ENCODE assay signal across 12 cellular contexts in genomic region chr5:17000296-17000939, GRCh38.
DNase-seq lines count a peak whose midpoint lies in the region; ATAC-seq and TF ChIP-seq lines count a peak whose summit lies in the region.
"Had no signal": no experiment of that assay in that cellular context is flagged by ENCODE, and none has a peak within 500 bp of the region (broad histone marks: within the 10 kb centered on the region; RNA-seq: fewer than 3 reads in every experiment).

No MANE protein-coding gene starts in this region.

- peak overlapping the region in 1 of 2 experiments; percentile 21; a peak in 2 of 4 replicates for H3K4me3 ChIP-seq in HCT116 (replicated peaks in 1 of 2; ENCODE audit: low read depth in 1 of 2, low read length in 2 of 2)
- H3K4me3 ChIP-seq: HAP-1, upper lobe of left lung had no signal

- no peaks in the 10 kb centered on the region for H3K79me2 ChIP-seq in HCT116 (ENCODE audit: insufficient read depth, low read length)

- H3K27me3 ChIP-seq in HCT116 (ENCODE audit: insufficient read depth, low read length), result no peaks in the 10 kb centered on the region
- H3K27me3 ChIP-seq: upper lobe of left lung had no signal

- peak overlapping the region; percentile 79 for H2AFZ ChIP-seq in HCT116 (ENCODE audit: low read depth, low read length, poor library complexity, severe bottlenecking)

- TF ChIP-seq CTCF in HCT116 (IDR thresholded peaks at IDR 0.05 in 2 of 3, conservative IDR thresholded peaks at IDR 0.05 in 1 of 3; ENCODE audit: borderline replicate concordance in 1 of 3, insufficient read depth in 1 of 3, low read depth in 2 of 3, low read length in 2 of 3), result no peak

- peak overlapping the region; percentile 47; the same call in 1 of the 2 replicates for H3K27ac ChIP-seq in HCT116 (ENCODE audit: low read depth, low read length)
- H3K27ac ChIP-seq: upper lobe of left lung, WERI-Rb-1 had no signal

- H3K9ac ChIP-seq in HCT116 (ENCODE audit: low read length), result no peak overlapping the region; the same call in 1 of the 2 replicates

- H3K9me3 ChIP-seq in HCT116 (ENCODE audit: control insufficient read depth in 1 of 2, insufficient read depth in 1 of 2, low read depth in 1 of 2, low read length in 2 of 2), result no peaks in the 10 kb centered on the region
- H3K9me3 ChIP-seq: HAP-1, upper lobe of left lung had no signal

- peak; percentile 52 for DNase-seq in HCT116 (ENCODE audit: low read depth, low spot score)
- peak; percentile 76 to 92 for DNase-seq in SW 1271 (lab: John Stamatoyannopoulos, UW)
- DNase-seq in fibroblast of the conjunctiva (ENCODE audit: low read depth), result peak; percentile 77
- peak; percentile 66 for DNase-seq in smooth muscle cell of the brain vasculature (ENCODE audit: low read depth, low spot score)
- DNase-seq in GDM1 (lab: John Stamatoyannopoulos, UW), result no peak
- no peak for DNase-seq in stimulated activated CD4-positive, alpha-beta T cell treated with anti-CD3 and anti-CD28 coated beads, Interleukin-4, amount 100 ng/mL, for 24 hours
- DNase-seq: NCI-H1417 treated with DMSO at 0.1 percent for 48 hours, upper lobe of left lung, WERI-Rb-1 had no signal

- peaks cover 5 to 16% of the 10 kb centered on the region in 2 experiments; a peak in 3 of 4 replicates for H3K4me1 ChIP-seq in HCT116 (ENCODE audit: control insufficient read depth in 1 of 2, insufficient read depth in 2 of 2, low read length in 2 of 2)

- peak; percentile 90 for ATAC-seq in HCT116
- no peak for ATAC-seq in HG02938 (IDR thresholded peaks at IDR 0.05; ENCODE audit: unreplicated experiment)
- ATAC-seq: activated T-helper 17 cell treated with anti-CD3 and anti-CD28 coated beads, Interleukin-2, amount 50 U/mL, for 72 hours had no signal

- H4K20me1 ChIP-seq in HCT116 (ENCODE audit: insufficient read depth), result no peaks in the 10 kb centered on the region

- no peak for TF ChIP-seq RAD21 in HCT116 (IDR thresholded peaks at IDR 0.05; ENCODE audit: low read depth)

- H3K4me2 ChIP-seq in HCT116 (ENCODE audit: low read length), result peak overlapping the region; percentile 68

- CTCF ChIA-PET in HCT116 (lab: Charles Lee), result no interaction called here

- no peaks in the 10 kb centered on the region for H3K36me3 ChIP-seq in HCT116 (ENCODE audit: control insufficient read depth in 1 of 2, insufficient read depth in 2 of 2, low read length in 2 of 2)
- H3K36me3 ChIP-seq: HAP-1, upper lobe of left lung, WERI-Rb-1 had no signal

- RAD21 ChIA-PET in HCT116 (lab: Charles Lee; ENCODE audit: low non-redundant PET in 1 of 2, low total read pairs in 2 of 2, uncharacterized antibody in 2 of 2, unreplicated experiment in 2 of 2), result no interaction called here

- no peaks in the 10 kb centered on the region for H3K9me2 ChIP-seq in HCT116 (ENCODE audit: insufficient read depth)

- BruUV-seq in HCT116 (replicated peaks; lab: Mats Ljungman, UMichigan), result no TSS peak

- TF ChIP-seq POLR2A in HCT116 (IDR thresholded peaks at IDR 0.05; ENCODE audit: borderline replicate concordance, extremely low read depth, insufficient read depth, insufficient read length), result no peak

- intact Hi-C loops in HCT116 (cut with micrococcal nuclease), result no loop called here

- POLR2A ChIA-PET in HCT116 (lab: Charles Lee), result no interaction called here

TF ChIP-seq in HCT116, 20 proteins besides CTCF, POLR2A, EP300 and RAD21:
- peak; percentile 53; the same call in 1 of the 2 replicates for TF ChIP-seq JUND (IDR thresholded peaks at IDR 0.05)
- TF ChIP-seq EGR1 (IDR thresholded peaks at IDR 0.05; ENCODE audit: low read depth), result no peak
- TF ChIP-seq CBX3 (IDR thresholded peaks at IDR 0.05; ENCODE audit: low read depth), result no peak
- 0 out of 2 replicates have a peak, but pooled peaks have one; percentile 31 for TF ChIP-seq SP1 (IDR thresholded peaks at IDR 0.05; ENCODE audit: low read depth)
- TF ChIP-seq FOSL1 (IDR thresholded peaks at IDR 0.05; ENCODE audit: low read depth), result peak; percentile 69
- TF ChIP-seq EZH2 (IDR thresholded peaks at IDR 0.05), result no peak
- TF ChIP-seq TCF7L2 (IDR thresholded peaks at IDR 0.05; ENCODE audit: borderline replicate concordance, extremely low read depth, insufficient read depth, insufficient read length), result no peak

Comparison
In these comparisons a context has a peak if more than half of its experiments do, and no peak if none do; other contexts are left out.
1. DNase-seq: peak in HCT116 (single experiment), SW 1271 (2 of 2), fibroblast of the conjunctiva (single experiment) and smooth muscle cell of the brain vasculature (single experiment); none in GDM1 (single experiment) and stimulated activated CD4-positive, alpha-beta T cell treated with anti-CD3 and anti-CD28 coated beads, Interleukin-4, amount 100 ng/mL, for 24 hours (single experiment).